8 cellular contexts compared by ENCODE assay signal in the genomic region with DNA sequence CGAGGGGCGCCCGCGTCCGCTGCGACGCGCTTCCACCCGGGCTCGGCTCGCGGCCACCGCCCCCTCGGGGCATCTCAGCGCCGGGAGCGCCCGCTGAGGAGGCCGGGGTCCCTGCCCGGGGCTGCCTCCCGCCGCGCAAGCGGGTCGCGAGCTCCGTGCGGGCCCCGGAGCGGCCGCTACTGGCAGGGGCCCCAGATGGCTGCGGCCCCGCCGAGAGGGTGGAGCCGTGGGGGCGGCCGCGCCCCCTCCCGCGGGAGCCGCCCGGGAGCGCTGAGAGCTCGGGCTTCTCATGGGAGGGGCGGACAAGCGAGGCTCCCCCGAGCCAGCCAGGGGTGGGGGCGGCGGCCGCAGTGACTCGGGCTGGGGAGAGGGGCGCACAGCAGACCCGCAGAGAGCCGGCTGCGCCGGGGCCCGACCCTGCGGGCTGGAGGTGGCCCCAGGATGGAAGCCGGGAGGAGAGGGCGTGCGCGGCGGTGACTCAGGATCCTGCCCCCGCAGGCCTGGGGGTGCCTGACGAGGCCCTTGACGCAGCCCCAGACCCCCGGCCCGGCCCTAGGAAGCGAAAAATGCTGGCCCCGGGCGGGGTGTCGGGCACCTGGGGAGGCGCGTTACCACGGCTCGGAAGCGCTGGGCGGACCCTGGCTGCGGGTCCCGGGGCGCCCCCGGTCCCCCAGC. TPM values are rescaled to one million over a fixed set of nuclear protein-coding genes. Genes with fewer than 3 reads are reported as not detected.
DNase-seq lines count a peak whose midpoint lies in the region; ATAC-seq and TF ChIP-seq lines count a peak whose summit lies in the region.

No MANE protein-coding gene starts in this region.

- H3K36me3 ChIP-seq in colonic mucosa = no peaks in the 10 kb centered on the region
- peaks cover 0 to 6% of the 10 kb centered on the region in 2 donors for H3K36me3 ChIP-seq in lung (ENCODE audit: control insufficient read depth in 2 of 2, insufficient read depth in 2 of 2, low read length in 2 of 2)
- H3K36me3 ChIP-seq in stomach smooth muscle (ENCODE audit: control insufficient read depth in 2 of 2, insufficient read depth in 2 of 2, low read length in 2 of 2) = no peaks in the 10 kb centered on the region

- peaks cover 7% of the 10 kb centered on the region for H3K27me3 ChIP-seq in colonic mucosa
- H3K27me3 ChIP-seq in lung (ENCODE audit: control insufficient read depth, insufficient read depth) = no peaks in the 10 kb centered on the region
- no peaks in the 10 kb centered on the region for H3K27me3 ChIP-seq in stomach smooth muscle (ENCODE audit: control insufficient read depth in 1 of 2, insufficient read depth in 2 of 2, low read length in 2 of 2)

- peak overlapping the region; percentile 79 for H3K4me3 ChIP-seq in colonic mucosa
- H3K4me3 ChIP-seq in lung = peak overlapping the region; percentile 59
- H3K4me3 ChIP-seq in stomach smooth muscle (ENCODE audit: low read length in 2 of 2) = peak overlapping the region; percentile 49 to 88

- peak; percentile 30 for ATAC-seq in HG02763 (IDR thresholded peaks at IDR 0.05; ENCODE audit: unreplicated experiment)
- peak; percentile 24 for ATAC-seq in lung (ENCODE audit: insufficient read depth, low FRiP score)

- intact Hi-C loops in colonic mucosa (cut with DNase I) = loop anchor here (5.0 kb wide), 2 partner anchors 68 to 173 kb away; a partner anchor contains a TSS

- H3K9ac ChIP-seq in colonic mucosa (ENCODE audit: low read depth in 2 of 2, low read length in 2 of 2) (peak overlapping the region; percentile 26 to 73), stomach smooth muscle (ENCODE audit: low read length in 2 of 2) (peak overlapping the region; percentile 51 to 55)

- H3K27ac ChIP-seq in colonic mucosa (peak overlapping the region; percentile 27), lung (ENCODE audit: low read depth in 1 of 2, low read length in 1 of 2) (peak overlapping the region; percentile 2 to 71), stomach smooth muscle (ENCODE audit: low read length) (peak overlapping the region; percentile 11)

- peak; percentile 24 for DNase-seq in NCI-H1436 (lab: John Stamatoyannopoulos, UW)
- DNase-seq in NCI-H1436 treated with DMSO at 0.1 percent for 48 hours (lab: John Stamatoyannopoulos, UW) = no peak
- peak; percentile 42 for DNase-seq in SW480 (ENCODE audit: low spot score)
- DNase-seq in colonic mucosa = peak; percentile 32
- DNase-seq in lung (ENCODE audit: low spot score) = no peak
- no peak for DNase-seq in HPDE6-E6E7 (ENCODE audit: extremely low spot score)

- 1% methylated on average over 51 to 82 of the region's 82 CpGs for WGBS in lung, 2 donors

- TF ChIP-seq CTCF in colonic mucosa (IDR thresholded peaks at IDR 0.05) = no peak
- TF ChIP-seq CTCF in lung (IDR thresholded peaks at IDR 0.05; ENCODE audit: control extremely low read depth, extremely low read depth) = no peak

- H3K4me1 ChIP-seq in colonic mucosa (peaks cover 27% of the 10 kb centered on the region), lung (ENCODE audit: control insufficient read depth in 2 of 2, insufficient read depth in 2 of 2, low read length in 2 of 2) (peaks cover 0 to 1% of the 10 kb centered on the region in 2 donors), stomach smooth muscle (ENCODE audit: control insufficient read depth, insufficient read depth, low read length) (peaks cover 44% of the 10 kb centered on the region)

- H3K9me3 ChIP-seq in colonic mucosa = no peaks in the 10 kb centered on the region
- no peaks in the 10 kb centered on the region for H3K9me3 ChIP-seq in lung (ENCODE audit: control insufficient read depth in 2 of 2, insufficient read depth in 1 of 2, low read length in 1 of 2)
- no peaks in the 10 kb centered on the region for H3K9me3 ChIP-seq in stomach smooth muscle (ENCODE audit: control insufficient read depth in 2 of 2, low read length in 2 of 2)

RNA-seq across cellular contexts. Expression of a gene that starts 0.6 kb away (rescaled TPM):
- total RNA-seq in colonic mucosa (1 to 10 TPM; 4.8 to 7.0 TPM), lung (10 to 100 TPM in 1 of 2 donors, 1 to 10 TPM in 1; 8.7 to 21.8 TPM)
- polyA plus RNA-seq in lung = 1 to 10 TPM; 4.1 to 4.6 TPM

RNA-seq across cellular contexts. Expression of a gene that starts 44.1 kb away (rescaled TPM):
- total RNA-seq in colonic mucosa = 10 to 100 TPM in 1 of 2 donors, 1 to 10 TPM in 1; 9.3 to 11.8 TPM
- 10 to 100 TPM; 12.7 to 15.6 TPM for total RNA-seq in lung
- 10 to 100 TPM in 1 of 2 donors, 1 to 10 TPM in 1; 9.9 to 23.9 TPM for polyA plus RNA-seq in lung

Comparison
In these comparisons a context has a peak if more than half of its experiments do, and no peak if none do; other contexts are left out.
1. DNase-seq: peak in NCI-H1436 (single experiment), SW480 (single experiment) and colonic mucosa (single experiment); none in NCI-H1436 treated with DMSO at 0.1 percent for 48 hours (single experiment), lung (single experiment) and HPDE6-E6E7 (single experiment).
2. Peak in every context shown above with its lines, with median percentiles within 50 percentile points of each other: H3K27ac ChIP-seq and H3K4me3 ChIP-seq.